ENCODE assay signal across 12 cellular contexts in genomic region chr1:91553196-91553595, GRCh38. TPM values are rescaled to one million over a fixed set of nuclear protein-coding genes. Genes with fewer than 3 reads are reported as not detected.
DNase-seq lines count a peak whose midpoint lies in the region; ATAC-seq and TF ChIP-seq lines count a peak whose summit lies in the region.
"Had no signal": no experiment of that assay in that cellular context is flagged by ENCODE, and none has a peak within 500 bp of the region (broad histone marks: within the 10 kb centered on the region; RNA-seq: fewer than 3 reads in every experiment).

No MANE protein-coding gene starts in this region.

- peaks cover 10 to 15% of the 10 kb centered on the region in 2 donors for H3K4me1 ChIP-seq in thoracic aorta (ENCODE audit: control insufficient read depth in 1 of 2, low read depth in 2 of 2)

- peaks cover 4% of the 10 kb centered on the region for H3K9me3 Mint-ChIP-seq in activated T-cell treated with anti-CD3 and anti-CD28 coated beads, Interleukin-2, amount 50 U/mL, for 24 hours
- peaks cover 4% of the 10 kb centered on the region for H3K9me3 Mint-ChIP-seq in activated T-cell treated with anti-CD3 and anti-CD28 coated beads, Interleukin-2, amount 50 U/mL, for 4 hours
- no peaks in the 10 kb centered on the region for H3K9me3 Mint-ChIP-seq in immature natural killer cell

- DNase-seq in activated T-cell treated with anti-CD3 and anti-CD28 coated beads, Interleukin-2, amount 50 U/mL, for 24 hours: no peak
- DNase-seq in activated T-cell treated with anti-CD3 and anti-CD28 coated beads, Interleukin-2, amount 50 U/mL, for 4 hours: no peak
- DNase-seq in astrocyte of the spinal cord (ENCODE audit: low read depth, low spot score) (peak; percentile 26), immature natural killer cell (no peak), thoracic aorta (ENCODE audit: low spot score) (peak; percentile 19), D341Med (ENCODE audit: low spot score) (no peak), NCI-H510A treated with DMSO at 0.1 percent for 48 hours (lab: John Stamatoyannopoulos, UW) (no peak), glomerular visceral epithelial cell (ENCODE audit: extremely low spot score) (no peak)
- DNase-seq: activated T-cell treated with anti-CD3 and anti-CD28 coated beads, Interleukin-2, amount 50 U/mL, for 48 hours; NCI-H1105 had no signal

- no peaks in the 10 kb centered on the region for H3K36me3 ChIP-seq in thoracic aorta

- no peaks in the 10 kb centered on the region for H3K27me3 ChIP-seq in thoracic aorta (replicated peaks; ENCODE audit: insufficient read depth)

- H3K27ac Mint-ChIP-seq in activated T-cell treated with anti-CD3 and anti-CD28 coated beads, Interleukin-2, amount 50 U/mL, for 24 hours: peak overlapping the region; percentile 66
- H3K27ac Mint-ChIP-seq in immature natural killer cell: peak overlapping the region; percentile 96 to 99 (median 96)

- TF ChIP-seq CTCF in astrocyte of the spinal cord (IDR thresholded peaks at IDR 0.05; ENCODE audit: low read depth, low read length) (no peak), thoracic aorta (IDR thresholded peaks at IDR 0.05) (no peak)

- peaks cover 96% of the 10 kb centered on the region for H3K4me1 Mint-ChIP-seq in activated T-cell treated with anti-CD3 and anti-CD28 coated beads, Interleukin-2, amount 50 U/mL, for 24 hours (ENCODE audit: low read depth)
- peaks cover 93% of the 10 kb centered on the region for H3K4me1 Mint-ChIP-seq in activated T-cell treated with anti-CD3 and anti-CD28 coated beads, Interleukin-2, amount 50 U/mL, for 4 hours (ENCODE audit: low read depth)
- H3K4me1 Mint-ChIP-seq in immature natural killer cell: peaks cover 99 to 100% of the 10 kb centered on the region in 2 donors

- no peaks in the 10 kb centered on the region for H3K9me3 ChIP-seq in thoracic aorta

- in situ Hi-C loops in astrocyte of the spinal cord (cut with HindIII; ENCODE audit: low sequenced_read_pairs): no loop called here

- peaks cover 2% of the 10 kb centered on the region for H3K36me3 Mint-ChIP-seq in activated T-cell treated with anti-CD3 and anti-CD28 coated beads, Interleukin-2, amount 50 U/mL, for 24 hours (ENCODE audit: low read depth)
- no peaks in the 10 kb centered on the region for H3K36me3 Mint-ChIP-seq in activated T-cell treated with anti-CD3 and anti-CD28 coated beads, Interleukin-2, amount 50 U/mL, for 4 hours (ENCODE audit: insufficient read depth)
- peaks cover 0 to 3% (median 3%) of the 10 kb centered on the region in 3 donors for H3K36me3 Mint-ChIP-seq in immature natural killer cell

- no peak overlapping the region for H3K27ac ChIP-seq in thoracic aorta
- H3K27ac ChIP-seq: dorsolateral prefrontal cortex, HL-60 had no signal

- no peak for ATAC-seq in activated T-cell treated with anti-CD3 and anti-CD28 coated beads, Interleukin-2, amount 50 U/mL, for 4 hours
- peak; percentile 94 for ATAC-seq in thoracic aorta (ENCODE audit: insufficient number of reproducible peaks, low FRiP score, low read depth)

- H3K4me3 ChIP-seq in astrocyte of the spinal cord (ENCODE audit: low read depth, low read length): no peak overlapping the region
- H3K4me3 ChIP-seq in thoracic aorta: no peak overlapping the region
- H3K4me3 ChIP-seq: dorsolateral prefrontal cortex had no signal

- H3K4me3 Mint-ChIP-seq in activated T-cell treated with anti-CD3 and anti-CD28 coated beads, Interleukin-2, amount 50 U/mL, for 24 hours: no peak overlapping the region
- H3K4me3 Mint-ChIP-seq in activated T-cell treated with anti-CD3 and anti-CD28 coated beads, Interleukin-2, amount 50 U/mL, for 4 hours: no peak overlapping the region
- H3K4me3 Mint-ChIP-seq in immature natural killer cell: peak overlapping the region in 4 of 5 donors; percentile 12 to 69 (median 48)

- H3K27me3 Mint-ChIP-seq in activated T-cell treated with anti-CD3 and anti-CD28 coated beads, Interleukin-2, amount 50 U/mL, for 24 hours: no peaks in the 10 kb centered on the region
- no peaks in the 10 kb centered on the region for H3K27me3 Mint-ChIP-seq in activated T-cell treated with anti-CD3 and anti-CD28 coated beads, Interleukin-2, amount 50 U/mL, for 4 hours (ENCODE audit: low read depth)
- H3K27me3 Mint-ChIP-seq in immature natural killer cell (ENCODE audit: low read depth in 3 of 3): peaks cover 10 to 20% (median 19%) of the 10 kb centered on the region in 3 donors

RNA-seq across cellular contexts. Expression of gene CDC7, which starts 52.5 kb away (rescaled TPM):
- total RNA-seq in activated T-cell treated with anti-CD3 and anti-CD28 coated beads, Interleukin-2, amount 50 U/mL, for 4 hours: 10 to 100 TPM; 11.1 to 20.1 (median 16.6) TPM
- 1 to 10 TPM; 1.2 to 3.8 (median 2.4) TPM for polyA plus RNA-seq in immature natural killer cell
- total RNA-seq in thoracic aorta: 1 to 10 TPM in 1 of 2 donors, under 1 TPM in 1; 0.14 to 2.1 TPM

Comparison
In these comparisons a context has a peak if more than half of its experiments do, and no peak if none do; other contexts are left out.
1. DNase-seq: peak in astrocyte of the spinal cord (single experiment) and thoracic aorta (single experiment); none in activated T-cell treated with anti-CD3 and anti-CD28 coated beads, Interleukin-2, amount 50 U/mL, for 24 hours (single experiment), activated T-cell treated with anti-CD3 and anti-CD28 coated beads, Interleukin-2, amount 50 U/mL, for 4 hours (single experiment), immature natural killer cell (0 of 3), D341Med (single experiment), NCI-H510A treated with DMSO at 0.1 percent for 48 hours (single experiment) and glomerular visceral epithelial cell (single experiment).
2. H3K4me3 Mint-ChIP-seq: peak in immature natural killer cell (4 of 5); none in activated T-cell treated with anti-CD3 and anti-CD28 coated beads, Interleukin-2, amount 50 U/mL, for 24 hours (single experiment) and activated T-cell treated with anti-CD3 and anti-CD28 coated beads, Interleukin-2, amount 50 U/mL, for 4 hours (single experiment).